19 cellular contexts compared by ENCODE assay signal in the genomic region with DNA sequence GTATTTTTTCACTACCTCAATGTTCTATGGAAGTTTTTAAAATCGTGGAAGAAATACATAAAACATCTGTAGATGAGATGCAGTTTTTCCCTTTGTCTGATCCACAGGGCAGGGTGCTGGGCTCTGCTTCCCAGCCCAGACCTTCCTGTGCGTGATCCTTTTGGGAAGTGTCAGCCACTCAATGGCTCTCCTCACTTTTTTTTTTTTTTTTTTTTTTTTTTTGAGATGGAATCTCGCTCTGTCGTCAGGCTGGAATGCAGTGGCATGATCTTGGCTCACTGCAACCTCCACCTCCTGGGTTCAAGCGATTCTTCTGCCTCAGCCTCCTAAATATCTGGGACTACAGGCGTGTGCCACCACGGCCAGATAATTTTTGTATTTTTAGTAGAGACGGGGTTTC. TPM values are rescaled to one million over a fixed set of nuclear protein-coding genes. Genes with fewer than 3 reads are reported as not detected.
DNase-seq lines count a peak whose midpoint lies in the region; ATAC-seq and TF ChIP-seq lines count a peak whose summit lies in the region.
"Had no signal": no experiment of that assay in that cellular context is flagged by ENCODE, and none has a peak within 500 bp of the region (broad histone marks: within the 10 kb centered on the region; RNA-seq: fewer than 3 reads in every experiment).

No MANE protein-coding gene starts in this region.

- whole genome bisulfite sequencing in SK-N-SH (ENCODE audit: low lambda C conversion rate) = 86% methylated on average over 8 of the region's 8 CpGs
- WGBS in endodermal cell (ENCODE audit: insufficient coverage in 1 of 2, insufficient read length in 1 of 2), 2 experiments = 95 to 96% methylated on average over 4 to 8 of the region's 8 CpGs

- H3K27ac Mint-ChIP-seq in endodermal cell = peak overlapping the region; percentile 26
- H3K27ac Mint-ChIP-seq: CD4-positive, alpha-beta memory T cell had no signal

- no peak for TF ChIP-seq EP300 in SK-N-SH (IDR thresholded peaks at IDR 0.05; ENCODE audit: borderline replicate concordance in 1 of 2, low read depth in 1 of 2, low read length in 1 of 2)

- intact Hi-C loops in tibial artery (cut with DNase I; ENCODE audit: low total_unique reads) = loop anchor here (10.0 kb wide), 1 partner anchor 48 kb away; no protein-coding TSS in a partner anchor

- H3K4me3 ChIP-seq in SK-N-SH (ENCODE audit: low read depth in 2 of 2, low read length in 1 of 2) (no peak overlapping the region), endodermal cell (ENCODE audit: low read length) (no peak overlapping the region), tibial artery (no peak overlapping the region)
- H3K4me3 ChIP-seq: BLaER1 had no signal

- POLR2A ChIA-PET in SK-N-SH (lab: Yijun Ruan, JAX) = no interaction called here

- H3K36me3 Mint-ChIP-seq in endodermal cell (ENCODE audit: low read depth) = no peaks in the 10 kb centered on the region
- H3K36me3 Mint-ChIP-seq: CD4-positive, alpha-beta memory T cell had no signal

- H3K36me3 ChIP-seq in SK-N-SH (replicated peaks in 1 of 2; ENCODE audit: control insufficient read depth in 1 of 2, insufficient read depth in 2 of 2, low read length in 1 of 2) = no peaks in the 10 kb centered on the region
- H3K36me3 ChIP-seq in endodermal cell (ENCODE audit: control insufficient read depth, insufficient read depth, low read length) = no peaks in the 10 kb centered on the region
- no peaks in the 10 kb centered on the region for H3K36me3 ChIP-seq in tibial artery
- H3K36me3 ChIP-seq: BLaER1 had no signal

- TF ChIP-seq CTCF in SK-N-SH (IDR thresholded peaks at IDR 0.05) (no peak), endodermal cell (conservative IDR thresholded peaks at IDR 0.05) (no peak), tibial artery (IDR thresholded peaks at IDR 0.05) (no peak)

- H3K27ac ChIP-seq in SK-N-SH (ENCODE audit: low read depth in 2 of 2, low read length in 1 of 2) (no peak overlapping the region), endodermal cell (ENCODE audit: low read depth, low read length) (no peak overlapping the region), tibial artery (peak overlapping the region; percentile 73 to 84)
- H3K27ac ChIP-seq: 22Rv1, BLaER1 had no signal

- H3K9ac ChIP-seq in SK-N-SH (no peak overlapping the region), endodermal cell (ENCODE audit: extremely low read depth, low read length, poor library complexity, severe bottlenecking) (no peak overlapping the region)
- H3K9ac ChIP-seq: BLaER1 had no signal

- H3K4me1 ChIP-seq in SK-N-SH (ENCODE audit: control insufficient read depth in 1 of 2, insufficient read depth in 2 of 2, low read depth in 1 of 2, low read length in 1 of 2) (peaks cover 0 to 2% of the 10 kb centered on the region in 2 experiments; a peak in 1 of 4 replicates), endodermal cell (ENCODE audit: control insufficient read depth, insufficient read depth, low read length) (peaks cover 16% of the 10 kb centered on the region), tibial artery (peaks cover 0 to 55% (median 39%) of the 10 kb centered on the region in 4 donors)

- H3K27me3 Mint-ChIP-seq in endodermal cell (ENCODE audit: insufficient read depth) = peaks cover 1% of the 10 kb centered on the region

- H3K9me3 ChIP-seq in SK-N-SH (no peaks in the 10 kb centered on the region), endodermal cell (ENCODE audit: control insufficient read depth, low read length) (no peaks in the 10 kb centered on the region), tibial artery (no peaks in the 10 kb centered on the region)
- H3K9me3 ChIP-seq: BLaER1 had no signal

- CTCF ChIA-PET in SK-N-SH (lab: Yijun Ruan, JAX) = no interaction called here

- H3K4me1 Mint-ChIP-seq in endodermal cell = peaks cover 40% of the 10 kb centered on the region

- no peak overlapping the region for H3K4me2 ChIP-seq in SK-N-SH
- H3K4me2 ChIP-seq: BLaER1 had no signal

- no peak for DNase-seq in SK-N-SH
- DNase-seq in HT1080 (ENCODE audit: low read depth) = peak; percentile 11
- DNase-seq in endodermal cell = no peak
- DNase-seq in tibial artery = no peak
- DNase-seq in SW 1271 (lab: John Stamatoyannopoulos, UW) = no peak
- no peak for DNase-seq in AG08396 (ENCODE audit: low spot score)
- DNase-seq: CD4-positive, alpha-beta memory T cell; DMS153; HCEC 1CT; NCI-H1105; NCI-H1694; NCI-H2107; NCI-H524; RPMI8226; SHP77 treated with DMSO at 0.1 percent for 48 hours had no signal

- H3K27me3 ChIP-seq in SK-N-SH (ENCODE audit: insufficient read depth) (no peaks in the 10 kb centered on the region), endodermal cell (ENCODE audit: control insufficient read depth, insufficient read depth, low read length, poor library complexity, severe bottlenecking) (no peaks in the 10 kb centered on the region), tibial artery (no peaks in the 10 kb centered on the region)
- H3K27me3 ChIP-seq: BLaER1 had no signal

- no peak for TF ChIP-seq RAD21 in SK-N-SH (IDR thresholded peaks at IDR 0.05; ENCODE audit: low read length)

- ATAC-seq in SK-N-SH treated with all-trans-retinoic acid at 6 μM for 48 hours (peak; percentile 29; the same call in 1 of the 3 replicates), GM21515 (IDR thresholded peaks at IDR 0.05; ENCODE audit: unreplicated experiment) (no peak)

- no peaks in the 10 kb centered on the region for H3K9me2 ChIP-seq in SK-N-SH

- H4K20me1 ChIP-seq in SK-N-SH (ENCODE audit: insufficient read depth) = no peaks in the 10 kb centered on the region
- H4K20me1 ChIP-seq: BLaER1 had no signal

- H2AFZ ChIP-seq in SK-N-SH (ENCODE audit: low read depth) = no peak overlapping the region

- H3F3A ChIP-seq in SK-N-SH (replicated peaks; ENCODE audit: insufficient read depth) = no peaks in the 10 kb centered on the region

- no peaks in the 10 kb centered on the region for H3K79me2 ChIP-seq in SK-N-SH (ENCODE audit: insufficient read depth)

- no peak overlapping the region for H3K4me3 Mint-ChIP-seq in endodermal cell
- H3K4me3 Mint-ChIP-seq: CD4-positive, alpha-beta memory T cell had no signal

- H3K9me3 Mint-ChIP-seq in endodermal cell = no peaks in the 10 kb centered on the region

TF ChIP-seq in SK-N-SH treated with all-trans-retinoic acid at 6 μM for 48 hours, 23 proteins besides CTCF, POLR2A, EP300 and RAD21 (continues in another document):
- TF ChIP-seq, protein P1, sequence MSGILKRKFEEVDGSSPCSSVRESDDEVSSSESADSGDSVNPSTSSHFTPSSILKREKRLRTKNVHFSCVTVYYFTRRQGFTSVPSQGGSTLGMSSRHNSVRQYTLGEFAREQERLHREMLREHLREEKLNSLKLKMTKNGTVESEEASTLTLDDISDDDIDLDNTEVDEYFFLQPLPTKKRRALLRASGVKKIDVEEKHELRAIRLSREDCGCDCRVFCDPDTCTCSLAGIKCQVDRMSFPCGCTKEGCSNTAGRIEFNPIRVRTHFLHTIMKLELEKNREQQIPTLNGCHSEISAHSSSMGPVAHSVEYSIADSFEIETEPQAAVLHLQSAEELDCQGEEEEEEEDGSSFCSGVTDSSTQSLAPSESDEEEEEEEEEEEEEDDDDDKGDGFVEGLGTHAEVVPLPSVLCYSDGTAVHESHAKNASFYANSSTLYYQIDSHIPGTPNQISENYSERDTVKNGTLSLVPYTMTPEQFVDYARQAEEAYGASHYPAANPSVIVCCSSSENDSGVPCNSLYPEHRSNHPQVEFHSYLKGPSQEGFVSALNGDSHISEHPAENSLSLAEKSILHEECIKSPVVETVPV (CRISPR knock-in tag; IDR thresholded peaks at IDR 0.05) = no peak
- TF ChIP-seq ZFP30 (CRISPR knock-in tag; IDR thresholded peaks at IDR 0.05) = no peak

TF ChIP-seq in SK-N-SH, 30 proteins besides CTCF, POLR2A, EP300 and RAD21 (continues in another document):
- TF ChIP-seq, protein P2, sequence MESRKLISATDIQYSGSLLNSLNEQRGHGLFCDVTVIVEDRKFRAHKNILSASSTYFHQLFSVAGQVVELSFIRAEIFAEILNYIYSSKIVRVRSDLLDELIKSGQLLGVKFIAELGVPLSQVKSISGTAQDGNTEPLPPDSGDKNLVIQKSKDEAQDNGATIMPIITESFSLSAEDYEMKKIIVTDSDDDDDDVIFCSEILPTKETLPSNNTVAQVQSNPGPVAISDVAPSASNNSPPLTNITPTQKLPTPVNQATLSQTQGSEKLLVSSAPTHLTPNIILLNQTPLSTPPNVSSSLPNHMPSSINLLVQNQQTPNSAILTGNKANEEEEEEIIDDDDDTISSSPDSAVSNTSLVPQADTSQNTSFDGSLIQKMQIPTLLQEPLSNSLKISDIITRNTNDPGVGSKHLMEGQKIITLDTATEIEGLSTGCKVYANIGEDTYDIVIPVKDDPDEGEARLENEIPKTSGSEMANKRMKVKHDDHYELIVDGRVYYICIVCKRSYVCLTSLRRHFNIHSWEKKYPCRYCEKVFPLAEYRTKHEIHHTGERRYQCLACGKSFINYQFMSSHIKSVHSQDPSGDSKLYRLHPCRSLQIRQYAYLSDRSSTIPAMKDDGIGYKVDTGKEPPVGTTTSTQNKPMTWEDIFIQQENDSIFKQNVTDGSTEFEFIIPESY (IDR thresholded peaks at IDR 0.05; ENCODE audit: borderline replicate concordance, low read depth) = no peak
- TF ChIP-seq ELF1 (IDR thresholded peaks at IDR 0.05) = no peak
- no peak for TF ChIP-seq GATA2 (CRISPR knock-in tag; IDR thresholded peaks at IDR 0.05)
- no peak for TF ChIP-seq SIN3A (IDR thresholded peaks at IDR 0.05; ENCODE audit: borderline replicate concordance, low read depth, low read length)
- no peak for TF ChIP-seq MEF2A (IDR thresholded peaks at IDR 0.05; ENCODE audit: borderline replicate concordance, low read depth)
- no peak for TF ChIP-seq RFX5 (IDR thresholded peaks at IDR 0.05; ENCODE audit: low read length)

RNA-seq across cellular contexts. Expression of a gene that starts 32.8 kb away (rescaled TPM):
- polyA plus RNA-seq in SK-N-SH (2012; rRNA removed) = 2.4 and 2.9 TPM in 2 replicates
- 3.1 and 3.4 TPM in 2 replicates for polyA plus RNA-seq in SK-N-SH (2012; cell fraction: cytosol; rRNA removed)
- polyA plus RNA-seq in SK-N-SH (2012; cell fraction: nucleus; rRNA removed) = 2.2 and 2.4 TPM in 2 replicates
- 13.1 and 14.9 TPM in 2 replicates for total RNA-seq in HT1080 (2014; rRNA removed; shearing (Covaris generic))
- 10.1 and 12.1 TPM in 2 replicates for polyA plus RNA-seq in HT1080 (2015; cell fraction: cytosol; rRNA removed)
- polyA plus RNA-seq in HT1080 (2015; cell fraction: nucleus; rRNA removed) = 5.7 and 6.3 TPM in 2 replicates
- 10 to 100 TPM; 11.1 to 14.9 TPM for total RNA-seq in endodermal cell
- 11.0 TPM for polyA plus RNA-seq in endodermal cell (2013, experiment 1 of 2)
- polyA plus RNA-seq in endodermal cell (2013, experiment 2 of 2) = 11.3 TPM

RNA-seq across cellular contexts. Expression of a gene that starts 33.2 kb away (rescaled TPM):
- polyA plus RNA-seq in SK-N-SH (2012; rRNA removed) = 39.1 and 46.5 TPM in 2 replicates
- polyA plus RNA-seq in SK-N-SH (2012; cell fraction: cytosol; rRNA removed) = 61.3 and 64.1 TPM in 2 replicates
- polyA plus RNA-seq in SK-N-SH (2012; cell fraction: nucleus; rRNA removed) = 21.0 and 32.9 TPM in 2 replicates
- total RNA-seq in HT1080 (2014; rRNA removed; shearing (Covaris generic)) = 31.5 and 45.2 TPM in 2 replicates
- polyA plus RNA-seq in HT1080 (2015; cell fraction: cytosol; rRNA removed) = 84.0 and 114 TPM in 2 replicates
- 75.3 and 81.2 TPM in 2 replicates for polyA plus RNA-seq in HT1080 (2015; cell fraction: nucleus; rRNA removed)
- total RNA-seq in endodermal cell = 100 to 1,000 TPM; 103 to 120 TPM
- 84.1 TPM for polyA plus RNA-seq in endodermal cell (2013, experiment 1 of 2)
- polyA plus RNA-seq in endodermal cell (2013, experiment 2 of 2) = 94.9 TPM

Comparison
In these comparisons a context has a peak if more than half of its experiments do, and no peak if none do; other contexts are left out.
1. H3K27ac ChIP-seq: peak in tibial artery (2 of 2); none in SK-N-SH (0 of 2) and endodermal cell (single experiment).